ENCODE assay signal across 8 cellular contexts in the genomic region with DNA sequence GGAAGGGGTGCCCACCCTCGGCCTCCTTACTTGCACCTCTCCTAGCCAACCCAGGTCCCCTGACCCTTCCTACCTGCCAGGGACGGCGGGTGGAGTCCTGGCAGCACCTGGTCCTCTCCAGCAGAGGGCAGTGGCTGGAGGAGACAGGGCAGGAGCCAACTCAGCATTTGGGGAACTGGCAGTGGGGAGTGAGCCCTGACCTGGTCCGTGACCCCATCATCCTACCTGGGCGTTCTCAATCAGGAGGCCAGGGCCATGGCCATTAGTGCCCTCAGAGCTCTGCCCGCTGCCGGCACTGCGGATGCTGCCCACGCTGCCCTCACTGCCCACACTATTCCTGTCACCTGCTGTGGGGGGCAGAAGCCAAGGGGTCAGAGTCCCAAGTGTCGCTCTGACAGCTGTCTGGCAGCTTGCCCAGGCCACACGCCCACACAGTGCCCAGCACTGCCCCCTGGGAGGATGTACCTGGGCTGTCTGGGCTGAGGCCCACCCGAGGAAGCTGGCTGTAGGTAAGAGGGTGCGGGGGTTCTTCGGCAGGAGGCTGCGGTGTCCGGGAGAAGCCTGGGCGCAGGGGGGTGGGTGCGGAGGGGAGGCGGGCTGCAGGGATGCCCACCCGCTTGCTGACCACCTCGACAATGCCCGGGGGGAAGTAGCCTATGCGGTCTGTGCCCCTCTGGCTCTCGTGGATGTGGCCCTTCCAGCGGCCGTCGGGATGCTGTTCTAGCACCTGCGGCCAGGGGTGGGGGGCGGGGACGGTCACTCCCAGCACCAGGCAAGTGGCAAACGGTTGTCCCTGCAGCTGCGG. TPM values are rescaled to one million over a fixed set of nuclear protein-coding genes. Genes with fewer than 3 reads are reported as not detected.
DNase-seq lines count a peak whose midpoint lies in the region; ATAC-seq and TF ChIP-seq lines count a peak whose summit lies in the region.

No MANE protein-coding gene starts in this region.

- H3K27me3 ChIP-seq in fibroblast of lung (ENCODE audit: control insufficient read depth, insufficient read depth, low read length) (no peaks in the 10 kb centered on the region), gastrocnemius medialis (no peaks in the 10 kb centered on the region)

- TF ChIP-seq RAD21 in Ishikawa (IDR thresholded peaks at IDR 0.05; ENCODE audit: low read depth): peak; percentile 59

- TF ChIP-seq CTCF in fibroblast of lung (conservative IDR thresholded peaks at IDR 0.05 in 1 of 2, IDR thresholded peaks at IDR 0.05 in 1 of 2; ENCODE audit: low read depth in 1 of 2, low read length in 2 of 2): peak; percentile 36 to 53
- peak; percentile 48 to 70 (median 62) for TF ChIP-seq CTCF in gastrocnemius medialis (IDR thresholded peaks at IDR 0.05 in 4 of 5, conservative IDR thresholded peaks at IDR 0.05 in 1 of 5)

- intact Hi-C loops in gastrocnemius medialis (cut with DNase I; ENCODE audit: low total_unique reads): no loop called here

- H3K9me3 ChIP-seq in fibroblast of lung (ENCODE audit: control insufficient read depth, insufficient read depth, low read depth, low read length) (no peaks in the 10 kb centered on the region), gastrocnemius medialis (no peaks in the 10 kb centered on the region)

- TF ChIP-seq POLR2A in gastrocnemius medialis (IDR thresholded peaks at IDR 0.05): no peak

- H4K20me1 ChIP-seq in fibroblast of lung (ENCODE audit: control insufficient read depth, extremely low read depth, insufficient read depth, low read length): no peaks in the 10 kb centered on the region

- no peak for TF ChIP-seq EP300 in Ishikawa (IDR thresholded peaks at IDR 0.05; ENCODE audit: borderline replicate concordance)

- H3K36me3 ChIP-seq in fibroblast of lung (ENCODE audit: control insufficient read depth, insufficient read depth, low read length) (peaks cover 13% of the 10 kb centered on the region), gastrocnemius medialis (peaks cover 0 to 57% of the 10 kb centered on the region in 2 donors)

- no peaks in the 10 kb centered on the region for H3K4me1 ChIP-seq in fibroblast of lung (ENCODE audit: control insufficient read depth, extremely low read depth, insufficient read depth, low read length)
- peaks cover 15 to 18% of the 10 kb centered on the region in 2 donors for H3K4me1 ChIP-seq in gastrocnemius medialis

- H3K4me3 ChIP-seq in fibroblast of lung (replicated peaks in 1 of 4; ENCODE audit: control extremely low read depth in 1 of 4, insufficient read depth in 1 of 4, low read depth in 3 of 4, low read length in 4 of 4) (no peak overlapping the region), gastrocnemius medialis (no peak overlapping the region)

- ATAC-seq in gastrocnemius medialis: peak in 1 of 2 donors; percentile 51
- ATAC-seq in HG03097 (IDR thresholded peaks at IDR 0.05; ENCODE audit: low FRiP score, unreplicated experiment): no peak
- ATAC-seq in GM21367 (IDR thresholded peaks at IDR 0.05; ENCODE audit: unreplicated experiment): no peak

- DNase-seq in DMS53 (lab: John Stamatoyannopoulos, UW) (peak; percentile 80), fibroblast of lung (ENCODE audit: low read depth in 2 of 2) (no peak), gastrocnemius medialis (peak in 1 of 2 donors; percentile 49), mesenteric fat pad (ENCODE audit: low spot score) (no peak)
- peak; percentile 35 for DNase-seq in activated CD4-positive, alpha-beta T cell treated with anti-CD3 and anti-CD28 coated beads, Interleukin-2, amount 50 U/mL, for 1 hour

- H3K9ac ChIP-seq in fibroblast of lung (ENCODE audit: insufficient read depth, low read length): no peak overlapping the region

- no peak overlapping the region for H3K27ac ChIP-seq in fibroblast of lung (ENCODE audit: insufficient read depth, low read length)
- H3K27ac ChIP-seq in gastrocnemius medialis: peak overlapping the region; percentile 10 to 60 (median 42)

- H2AFZ ChIP-seq in fibroblast of lung (ENCODE audit: low read length): no peak overlapping the region

- in situ Hi-C loops in gastrocnemius medialis (cut with MboI; ENCODE audit: low sequenced_read_pairs in 4 of 4): no loop called here

- H3K4me2 ChIP-seq in fibroblast of lung (ENCODE audit: extremely low read depth, insufficient read depth, low read length): no peak overlapping the region

- no peaks in the 10 kb centered on the region for H3K79me2 ChIP-seq in fibroblast of lung (ENCODE audit: control insufficient read depth, insufficient read depth, low read length)

TF ChIP-seq in Ishikawa, 13 proteins besides CTCF, POLR2A, EP300 and RAD21:
- TF ChIP-seq NFIC (IDR thresholded peaks at IDR 0.05) (peak; percentile 46; the same call in 1 of the 2 replicates), TCF12 (IDR thresholded peaks at IDR 0.05; ENCODE audit: low read depth) (no peak), CREB1 (IDR thresholded peaks at IDR 0.05; ENCODE audit: low read depth) (no peak), ZBTB7A (IDR thresholded peaks at IDR 0.05; ENCODE audit: low read depth) (0 out of 2 replicates have a peak, but pooled peaks have one; percentile 53), EGR1 (IDR thresholded peaks at IDR 0.05) (peak; percentile 75; the same call in 1 of the 2 replicates)
TF ChIP-seq in Ishikawa: peak in this region for 3.

RNA-seq across cellular contexts. Expression of a gene that starts 10.8 kb away (rescaled TPM):
- total RNA-seq in fibroblast of lung (4.9 and 8.3 TPM in 2 replicates), gastrocnemius medialis (10 to 100 TPM; 11.3 to 24.1 (median 16.8) TPM), mesenteric fat pad (72.8 TPM)
- polyA plus RNA-seq in fibroblast of lung: 3.4 and 4.5 TPM in 2 replicates
- 6.5 and 7.7 TPM in 2 replicates for polyA plus RNA-seq in fibroblast of lung (2012)
- polyA minus RNA-seq in fibroblast of lung (ENCODE audit: low replicate concordance): 22.1 and 28.7 TPM in 2 replicates

RNA-seq across cellular contexts. Expression of a gene that starts 11.8 kb away (rescaled TPM):
- total RNA-seq in fibroblast of lung (7.8 and 10.0 TPM in 2 replicates), gastrocnemius medialis (10 to 100 TPM; 15.4 to 31.2 (median 17.8) TPM), mesenteric fat pad (13.7 TPM)
- 5.3 and 10.1 TPM in 2 replicates for polyA plus RNA-seq in fibroblast of lung
- 6.1 and 11.4 TPM in 2 replicates for polyA plus RNA-seq in fibroblast of lung (2012)
- 9.1 and 13.8 TPM in 2 replicates for polyA minus RNA-seq in fibroblast of lung (ENCODE audit: low replicate concordance)

RNA-seq across cellular contexts. Expression of a gene that starts 20.9 kb away (rescaled TPM):
- total RNA-seq in fibroblast of lung (0.26 and 0.33 TPM in 2 replicates), gastrocnemius medialis (1 to 10 TPM in 3 of 4 donors, under 1 TPM in 1; 0.78 to 7.1 (median 1.4) TPM), mesenteric fat pad (8.2 TPM)
- 0.02 and 0.03 TPM in 2 replicates for polyA plus RNA-seq in fibroblast of lung
- 0.08 and 0.48 TPM in 2 replicates for polyA plus RNA-seq in fibroblast of lung (2012)
- polyA minus RNA-seq in fibroblast of lung (ENCODE audit: low replicate concordance): not detected in 2 replicates

RNA-seq across cellular contexts. Expression of a gene that starts 48.1 kb away (rescaled TPM):
- 19.8 and 35.0 TPM in 2 replicates for total RNA-seq in fibroblast of lung
- polyA plus RNA-seq in fibroblast of lung: 18.3 and 25.2 TPM in 2 replicates
- polyA plus RNA-seq in fibroblast of lung (2012): 24.9 and 29.9 TPM in 2 replicates
- polyA minus RNA-seq in fibroblast of lung (ENCODE audit: low replicate concordance): 90.2 and 139 TPM in 2 replicates
- 10 to 100 TPM; 56.5 to 85.5 (median 60.0) TPM for total RNA-seq in gastrocnemius medialis
- 61.0 TPM for total RNA-seq in mesenteric fat pad

Comparison
In these comparisons a context has a peak if more than half of its experiments do, and no peak if none do; other contexts are left out.
1. DNase-seq: peak in DMS53 (single experiment) and activated CD4-positive, alpha-beta T cell treated with anti-CD3 and anti-CD28 coated beads, Interleukin-2, amount 50 U/mL, for 1 hour (single experiment); none in fibroblast of lung (0 of 2) and mesenteric fat pad (single experiment).